ENCODE assay signal across 21 cellular contexts in genomic region chr13:87003265-87003664, GRCh38.
A peak's percentile ranks its signal among the peaks of the same experiment; 100 is the strongest.
DNase-seq lines count a peak whose midpoint lies in the region; ATAC-seq, FAIRE-seq and TF ChIP-seq lines count a peak whose summit lies in the region.
"Had no signal": no experiment of that assay in that cellular context is flagged by ENCODE, and none has a peak within 500 bp of the region (broad histone marks: within the 10 kb centered on the region; RNA-seq: fewer than 3 reads in every experiment).

No MANE protein-coding gene starts in this region.

- H3K27ac ChIP-seq in IMR-90 (ENCODE audit: insufficient read depth, low read length), result no peak overlapping the region
- no peak overlapping the region for H3K27ac ChIP-seq in mesenchymal stem cell (ENCODE audit: low read length, poor library complexity, severe bottlenecking)
- H3K27ac ChIP-seq: 22Rv1 had no signal

- no peak overlapping the region for H2BK20ac ChIP-seq in IMR-90 (ENCODE audit: low read depth, low read length)

- no peak overlapping the region for H3K23ac ChIP-seq in IMR-90 (ENCODE audit: low read depth, low read length)
- no peak overlapping the region for H3K23ac ChIP-seq in mesenchymal stem cell (ENCODE audit: low read length in 2 of 2)

- H4K91ac ChIP-seq in IMR-90 (ENCODE audit: insufficient read depth, low read depth, low read length), result no peak overlapping the region
- no peak overlapping the region for H4K91ac ChIP-seq in mesenchymal stem cell (ENCODE audit: low read length)

- in situ Hi-C loops in IMR-90 (cut with MboI; ENCODE audit: low sequenced_read_pairs), result no loop called here

- no peak overlapping the region for H3K56ac ChIP-seq in IMR-90 (ENCODE audit: extremely low read depth, insufficient read depth, low read length)

- H2AK5ac ChIP-seq in IMR-90 (ENCODE audit: low read depth, low read length), result no peak overlapping the region
- H2AK5ac ChIP-seq in mesenchymal stem cell (ENCODE audit: low read length, severe bottlenecking), result no peak overlapping the region

- H2AFZ ChIP-seq in IMR-90 (replicated peaks; ENCODE audit: low read length, poor library complexity), result no peak overlapping the region
- H2AFZ ChIP-seq in mesenchymal stem cell (ENCODE audit: low read depth, low read length), result no peak overlapping the region

- no peak overlapping the region for H3K4me2 ChIP-seq in IMR-90 (ENCODE audit: low read depth, low read length)
- H3K4me2 ChIP-seq in mesenchymal stem cell (ENCODE audit: low read length, poor library complexity, severe bottlenecking), result no peak overlapping the region

- H3K18ac ChIP-seq in IMR-90 (ENCODE audit: low read depth, low read length) (no peak overlapping the region; the same call in 1 of the 2 replicates), mesenchymal stem cell (ENCODE audit: low read depth in 1 of 2, low read length in 2 of 2) (no peak overlapping the region)

- peak overlapping the region in 1 of 2 experiments; percentile 1; a peak in 1 of 4 replicates for H4K8ac ChIP-seq in IMR-90 (ENCODE audit: low read depth in 2 of 2, low read length in 2 of 2)
- H4K8ac ChIP-seq in mesenchymal stem cell (ENCODE audit: low read length), result no peak overlapping the region

- H3K14ac ChIP-seq in IMR-90 (replicated peaks; ENCODE audit: low read depth, low read length) (no peak overlapping the region), mesenchymal stem cell (ENCODE audit: low read length in 2 of 2) (no peak overlapping the region)

- no peak overlapping the region for H2AK9ac ChIP-seq in IMR-90 (replicated peaks; ENCODE audit: low read depth, low read length, poor library complexity)

- H3K79me1 ChIP-seq in IMR-90 (ENCODE audit: low read depth in 1 of 2, low read length in 2 of 2) (no peaks in the 10 kb centered on the region), mesenchymal stem cell (replicated peaks; ENCODE audit: low read length, poor library complexity, severe bottlenecking) (no peaks in the 10 kb centered on the region)

- H2BK12ac ChIP-seq in mesenchymal stem cell (ENCODE audit: low read length in 2 of 2), result no peak overlapping the region

- no peak for TF ChIP-seq POLR2A in IMR-90 (IDR thresholded peaks at IDR 0.05; ENCODE audit: low read depth, low read length)

- H3K4me3 ChIP-seq in IMR-90 (ENCODE audit: insufficient read depth, low read depth, low read length) (no peak overlapping the region), bronchial epithelial cell (ENCODE audit: low read depth, low read length) (no peak overlapping the region), mesenchymal stem cell (ENCODE audit: insufficient read depth in 1 of 2, low read depth in 1 of 2, low read length in 2 of 2) (no peak overlapping the region)

- peak; percentile 47 for DNase-seq in DMS53 (lab: John Stamatoyannopoulos, UW)
- no peak for DNase-seq in DMS53 treated with DMSO at 0.1 percent for 48 hours (lab: John Stamatoyannopoulos, UW; ENCODE audit: unreplicated experiment)
- DNase-seq in IMR-90, result peak; percentile 67
- DNase-seq in bronchial epithelial cell (ENCODE audit: low read depth), result peak; percentile 4
- peak; percentile 9 for DNase-seq in mesenchymal stem cell
- no peak for DNase-seq in NCI-H1092 treated with DMSO at 0.1 percent for 48 hours (lab: John Stamatoyannopoulos, UW)
- no peak for DNase-seq in AML-193 (lab: John Stamatoyannopoulos, UW)
- DNase-seq in cerebellar cortex (ENCODE audit: low spot score), result no peak
- DNase-seq: C1 segment of cervical spinal cord; Calu3; CD4-positive, alpha-beta memory T cell; COR-L47; DMS79; EL; GDM1; GOT3; H7; HCEC 1CT had no signal

- POLR2A ChIA-PET in IMR-90 (lab: Charles Lee; ENCODE audit: unreplicated experiment), result no interaction called here

- no peak for FAIRE-seq in bronchial epithelial cell (lab: Jason Lieb, UNC)
- FAIRE-seq: A204.1, GM12891 had no signal

- CTCF ChIA-PET in IMR-90 (lab: Yijun Ruan, JAX), result interaction anchor here (0.6 kb wide), 1 partner anchor 17 kb away, joined by 3 read pairs; no protein-coding TSS in a partner anchor

- no peak overlapping the region for H3K4ac ChIP-seq in IMR-90 (ENCODE audit: low read depth, low read length)
- no peak overlapping the region for H3K4ac ChIP-seq in mesenchymal stem cell (ENCODE audit: low read depth in 1 of 2, low read length in 2 of 2)

- no peaks in the 10 kb centered on the region for H3K27me3 ChIP-seq in IMR-90 (ENCODE audit: control insufficient read depth, insufficient read depth, low read length)
- H3K27me3 ChIP-seq in bronchial epithelial cell (ENCODE audit: control insufficient read depth, insufficient read depth, low read length), result no peaks in the 10 kb centered on the region
- no peaks in the 10 kb centered on the region for H3K27me3 ChIP-seq in mesenchymal stem cell (ENCODE audit: control insufficient read depth in 1 of 2, insufficient read depth in 1 of 2, low read length in 2 of 2)

- TF ChIP-seq CTCF in IMR-90 (conservative IDR thresholded peaks at IDR 0.05; ENCODE audit: low read depth, low read length), result no peak
- TF ChIP-seq CTCF in bronchial epithelial cell (IDR thresholded peaks at IDR 0.05; ENCODE audit: insufficient read depth, low read length, severe bottlenecking), result no peak

- ATAC-seq in IMR-90 (ENCODE audit: low read depth), result peak; percentile 92

- H2BK5ac ChIP-seq in IMR-90 (ENCODE audit: low read depth, low read length, poor library complexity, severe bottlenecking) (no peak overlapping the region), mesenchymal stem cell (ENCODE audit: low read depth, low read length, poor library complexity, severe bottlenecking) (no peak overlapping the region)

- H2BK15ac ChIP-seq in IMR-90 (ENCODE audit: low read depth, low read length) (no peak overlapping the region), mesenchymal stem cell (ENCODE audit: low read depth, poor library complexity, severe bottlenecking) (no peak overlapping the region)

- H4K5ac ChIP-seq in IMR-90 (ENCODE audit: low read depth, low read length), result no peak overlapping the region

- intact Hi-C loops in IMR-90 (cut with micrococcal nuclease), result no loop called here

- no peaks in the 10 kb centered on the region for H4K20me1 ChIP-seq in IMR-90 (ENCODE audit: insufficient read depth, low read length)

- H3K9ac ChIP-seq in IMR-90 (ENCODE audit: low read depth, low read length), result no peak overlapping the region
- H3K9ac ChIP-seq in mesenchymal stem cell (ENCODE audit: low read length), result no peak overlapping the region

- no peaks in the 10 kb centered on the region for H3K4me1 ChIP-seq in IMR-90 (ENCODE audit: control insufficient read depth, insufficient read depth, low read length)
- H3K4me1 ChIP-seq in mesenchymal stem cell (ENCODE audit: control insufficient read depth, insufficient read depth, low read depth, low read length), result no peaks in the 10 kb centered on the region

- H2BK120ac ChIP-seq in IMR-90 (ENCODE audit: low read depth, low read length) (no peak overlapping the region), mesenchymal stem cell (ENCODE audit: low read depth, low read length) (no peak overlapping the region)

- no peaks in the 10 kb centered on the region for H3K9me3 ChIP-seq in IMR-90 (ENCODE audit: control insufficient read depth, insufficient read depth, low read length)
- H3K9me3 ChIP-seq in mesenchymal stem cell (ENCODE audit: control insufficient read depth, low read length), result peaks cover 8% of the 10 kb centered on the region

- no peaks in the 10 kb centered on the region for H3K36me3 ChIP-seq in IMR-90 (ENCODE audit: control insufficient read depth, insufficient read depth, low read length)
- no peaks in the 10 kb centered on the region for H3K36me3 ChIP-seq in bronchial epithelial cell (ENCODE audit: control insufficient read depth, insufficient read depth, low read length)
- H3K36me3 ChIP-seq in mesenchymal stem cell (ENCODE audit: control insufficient read depth in 1 of 2, insufficient read depth in 2 of 2, low read depth in 1 of 2, low read length in 2 of 2), result no peaks in the 10 kb centered on the region

- dilution Hi-C loops in IMR-90 (cut with HindIII; ENCODE audit: low sequenced_read_pairs, unreplicated experiment), result no loop called here

- BruUV-seq in IMR-90 (replicated peaks; lab: Mats Ljungman, UMichigan), result no TSS peak

- no peaks in the 10 kb centered on the region for H3K9me1 ChIP-seq in IMR-90 (ENCODE audit: insufficient read depth, low read length)

- TF ChIP-seq RAD21 in IMR-90 (IDR thresholded peaks at IDR 0.05; ENCODE audit: low read length), result no peak

TF ChIP-seq in IMR-90, 13 proteins besides CTCF, POLR2A, EP300 and RAD21:
- TF ChIP-seq USF2 (IDR thresholded peaks at IDR 0.05; ENCODE audit: low read depth, low read length), result no peak
- no peak for TF ChIP-seq RCOR1 (IDR thresholded peaks at IDR 0.05; ENCODE audit: insufficient replicate concordance, low read length)
- TF ChIP-seq CHD1 (IDR thresholded peaks at IDR 0.05; ENCODE audit: low read depth, low read length), result no peak
- no peak for TF ChIP-seq FOS (IDR thresholded peaks at IDR 0.05; ENCODE audit: low read depth, low read length)
- no peak for TF ChIP-seq RFX5 (IDR thresholded peaks at IDR 0.05; ENCODE audit: low read depth, low read length)
- no peak for TF ChIP-seq MAFK (IDR thresholded peaks at IDR 0.05; ENCODE audit: low read depth, low read length)
- no peak for TF ChIP-seq SMC3 (IDR thresholded peaks at IDR 0.05; ENCODE audit: low read depth, low read length)
- no peak for TF ChIP-seq MXI1 (IDR thresholded peaks at IDR 0.05; ENCODE audit: borderline replicate concordance, low read depth, low read length)
- no peak for TF ChIP-seq MAZ (IDR thresholded peaks at IDR 0.05; ENCODE audit: borderline replicate concordance, low read depth, low read length)
- TF ChIP-seq, protein P1, sequence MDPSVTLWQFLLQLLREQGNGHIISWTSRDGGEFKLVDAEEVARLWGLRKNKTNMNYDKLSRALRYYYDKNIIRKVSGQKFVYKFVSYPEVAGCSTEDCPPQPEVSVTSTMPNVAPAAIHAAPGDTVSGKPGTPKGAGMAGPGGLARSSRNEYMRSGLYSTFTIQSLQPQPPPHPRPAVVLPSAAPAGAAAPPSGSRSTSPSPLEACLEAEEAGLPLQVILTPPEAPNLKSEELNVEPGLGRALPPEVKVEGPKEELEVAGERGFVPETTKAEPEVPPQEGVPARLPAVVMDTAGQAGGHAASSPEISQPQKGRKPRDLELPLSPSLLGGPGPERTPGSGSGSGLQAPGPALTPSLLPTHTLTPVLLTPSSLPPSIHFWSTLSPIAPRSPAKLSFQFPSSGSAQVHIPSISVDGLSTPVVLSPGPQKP (IDR thresholded peaks at IDR 0.05; ENCODE audit: borderline replicate concordance, low read depth, low read length), result no peak

Comparison
In these comparisons a context has a peak if more than half of its experiments do, and no peak if none do; other contexts are left out.
1. DNase-seq: peak in DMS53 (single experiment), IMR-90 (single experiment), bronchial epithelial cell (single experiment) and mesenchymal stem cell (single experiment); none in DMS53 treated with DMSO at 0.1 percent for 48 hours (single experiment), NCI-H1092 treated with DMSO at 0.1 percent for 48 hours (single experiment), AML-193 (0 of 2) and cerebellar cortex (single experiment).